Comparison of ENCODE assay signal across 20 cellular contexts in genomic region chr2:240289701-240290431, GRCh38.
"Had no signal": no experiment of that assay in that cellular context is flagged by ENCODE, and none has a peak within 500 bp of the region (broad histone marks: within the 10 kb centered on the region; RNA-seq: fewer than 3 reads in every experiment).

No MANE protein-coding gene starts in this region.

- H3K36me3 ChIP-seq: heart right ventricle, left lung, neural progenitor cell, upper lobe of left lung had no signal

- H3K27me3 ChIP-seq: heart right ventricle, neural progenitor cell, upper lobe of left lung had no signal

- H3K9me3 Mint-ChIP-seq: activated CD4-positive, alpha-beta T cell treated with anti-CD3 and anti-CD28 coated beads, Interleukin-2, amount 10 ng/mL, durations not matched to agents 7 days and 5 days; activated naive CD4-positive, alpha-beta T cell treated with anti-CD3 and anti-CD28 coated beads for 36 hours; activated naive CD8-positive, alpha-beta T cell treated with anti-CD3 and anti-CD28 coated beads, Interleukin-2, amount 10 ng/mL, durations not matched to agents 7 days and 5 days; immature natural killer cell; mesothelial cell of epicardium; naive thymus-derived CD8-positive, alpha-beta T cell; neural progenitor cell had no signal

- H3K4me1 ChIP-seq: left lung, upper lobe of left lung had no signal

- DNase-seq: activated CD4-positive, alpha-beta T cell treated with anti-CD3 and anti-CD28 coated beads, Interleukin-2, amount 10 ng/mL, durations not matched to agents 7 days and 5 days; activated CD4-positive, CD25-positive, alpha-beta regulatory T cell treated with anti-CD3 and anti-CD28 coated beads, Interleukin-2, amount 50 U/mL, for 72 hours; activated naive CD4-positive, alpha-beta T cell treated with anti-CD3 and anti-CD28 coated beads for 36 hours; activated naive CD8-positive, alpha-beta T cell treated with anti-CD3 and anti-CD28 coated beads, Interleukin-2, amount 10 ng/mL, durations not matched to agents 7 days and 5 days; activated T-cell treated with anti-CD3 and anti-CD28 coated beads, Interleukin-2, amount 50 U/mL, for 1 hour; amniotic stem cell; effector CD4-positive, alpha-beta T cell; foreskin fibroblast; heart right ventricle; immature natural killer cell; kidney glomerular epithelial cell; naive thymus-derived CD8-positive, alpha-beta T cell; retina; stimulated activated CD4-positive, alpha-beta T cell treated with anti-CD3 and anti-CD28 coated beads, Interleukin-4, amount 100 ng/mL, for 24 hours; stimulated activated naive CD4-positive, alpha-beta T cell treated with Interleukin-2 at 50 U/mL for 16 hours had no signal

- H3K9ac ChIP-seq: neural progenitor cell had no signal

- H3K4me3 ChIP-seq: heart right ventricle, left lung, neural progenitor cell, upper lobe of left lung had no signal

- ATAC-seq: heart right ventricle; left lung; naive thymus-derived CD8-positive, alpha-beta T cell had no signal

- H3K4me1 Mint-ChIP-seq: activated CD4-positive, alpha-beta T cell treated with anti-CD3 and anti-CD28 coated beads, Interleukin-2, amount 10 ng/mL, durations not matched to agents 7 days and 5 days; activated naive CD8-positive, alpha-beta T cell treated with anti-CD3 and anti-CD28 coated beads, Interleukin-2, amount 10 ng/mL, durations not matched to agents 7 days and 5 days; immature natural killer cell; naive thymus-derived CD8-positive, alpha-beta T cell had no signal

- H3K36me3 Mint-ChIP-seq: activated naive CD8-positive, alpha-beta T cell treated with anti-CD3 and anti-CD28 coated beads, Interleukin-2, amount 10 ng/mL, durations not matched to agents 7 days and 5 days; immature natural killer cell; mesothelial cell of epicardium; naive thymus-derived CD8-positive, alpha-beta T cell; neural progenitor cell had no signal

- H3K27me3 Mint-ChIP-seq: activated CD4-positive, alpha-beta T cell treated with anti-CD3 and anti-CD28 coated beads, Interleukin-2, amount 10 ng/mL, durations not matched to agents 7 days and 5 days had no signal

- H3K4me3 Mint-ChIP-seq: activated CD4-positive, alpha-beta T cell treated with anti-CD3 and anti-CD28 coated beads, Interleukin-2, amount 10 ng/mL, durations not matched to agents 7 days and 5 days; activated naive CD4-positive, alpha-beta T cell treated with anti-CD3 and anti-CD28 coated beads for 36 hours; activated naive CD8-positive, alpha-beta T cell treated with anti-CD3 and anti-CD28 coated beads, Interleukin-2, amount 10 ng/mL, durations not matched to agents 7 days and 5 days; immature natural killer cell; mesothelial cell of epicardium; naive thymus-derived CD8-positive, alpha-beta T cell; neural progenitor cell had no signal

- H3K9me3 ChIP-seq: heart right ventricle, left lung, upper lobe of left lung had no signal

- H3K27ac ChIP-seq: heart right ventricle, left lung, neural progenitor cell, upper lobe of left lung, VCaP had no signal

- H2AFZ ChIP-seq: neural progenitor cell had no signal

- H3K27ac Mint-ChIP-seq: activated CD4-positive, alpha-beta T cell treated with anti-CD3 and anti-CD28 coated beads, Interleukin-2, amount 10 ng/mL, durations not matched to agents 7 days and 5 days; activated naive CD4-positive, alpha-beta T cell treated with anti-CD3 and anti-CD28 coated beads for 36 hours; activated naive CD8-positive, alpha-beta T cell treated with anti-CD3 and anti-CD28 coated beads, Interleukin-2, amount 10 ng/mL, durations not matched to agents 7 days and 5 days; immature natural killer cell; mesothelial cell of epicardium; naive thymus-derived CD8-positive, alpha-beta T cell had no signal

- H3K4me2 ChIP-seq: neural progenitor cell had no signal
